Comparison of ENCODE assay signal across 15 cellular contexts in genomic region chr15:74238984-74239645, GRCh38. TPM values are rescaled to one million over a fixed set of nuclear protein-coding genes. Genes with fewer than 3 reads are reported as not detected.
DNase-seq lines count a peak whose midpoint lies in the region; ATAC-seq and TF ChIP-seq lines count a peak whose summit lies in the region.
"Had no signal": no experiment of that assay in that cellular context is flagged by ENCODE, and none has a peak within 500 bp of the region (broad histone marks: within the 10 kb centered on the region; RNA-seq: fewer than 3 reads in every experiment).

No MANE protein-coding gene starts in this region.

- H3K4me3 Mint-ChIP-seq in natural killer cell: no peak overlapping the region

- H3K9me3 ChIP-seq in heart right ventricle (no peaks in the 10 kb centered on the region), subcutaneous abdominal adipose tissue (ENCODE audit: control insufficient read depth in 5 of 5, low read length in 5 of 5) (no peaks in the 10 kb centered on the region)
- H3K9me3 ChIP-seq: adrenal gland, esophagus squamous epithelium, lower lobe of right lung had no signal

- TF ChIP-seq CTCF in heart right ventricle (IDR thresholded peaks at IDR 0.05): no peak
- TF ChIP-seq CTCF in natural killer cell (IDR thresholded peaks at IDR 0.05): no peak

- H3K4me3 ChIP-seq in heart right ventricle (no peak overlapping the region), subcutaneous abdominal adipose tissue (ENCODE audit: low read depth in 1 of 5, low read length in 5 of 5) (no peak overlapping the region)
- H3K4me3 ChIP-seq: adrenal gland, coronary artery, esophagus squamous epithelium, lower lobe of right lung had no signal

- no peaks in the 10 kb centered on the region for H3K9me3 Mint-ChIP-seq in natural killer cell

- no peak overlapping the region for H3K27ac Mint-ChIP-seq in natural killer cell

- H3K27ac ChIP-seq in heart right ventricle (peak overlapping the region in 8 of 10 donors; percentile 32 to 75 (median 60)), subcutaneous abdominal adipose tissue (ENCODE audit: low read depth, low read length) (peak overlapping the region; percentile 16)

- ATAC-seq in heart right ventricle: peak in 5 of 8 donors; percentile 15 to 45 (median 24)
- ATAC-seq in natural killer cell: no peak

- H3K4me1 ChIP-seq in heart right ventricle (peaks cover 23 to 41% (median 38%) of the 10 kb centered on the region in 9 donors), subcutaneous abdominal adipose tissue (ENCODE audit: control insufficient read depth in 5 of 5, insufficient read depth in 5 of 5, low read length in 5 of 5) (peaks cover 7 to 39% (median 32%) of the 10 kb centered on the region in 5 donors)

- no peaks in the 10 kb centered on the region for H3K4me1 Mint-ChIP-seq in natural killer cell

- H3K27me3 ChIP-seq in heart right ventricle (no peaks in the 10 kb centered on the region), subcutaneous abdominal adipose tissue (ENCODE audit: control insufficient read depth in 5 of 5, insufficient read depth in 4 of 5, low read length in 5 of 5) (peaks cover 0 to 19% (median 10%) of the 10 kb centered on the region in 5 donors)
- H3K27me3 ChIP-seq: adrenal gland had no signal

- H3K9ac ChIP-seq in subcutaneous abdominal adipose tissue (ENCODE audit: low read length in 5 of 5): peak overlapping the region in 1 of 5 donors; percentile 22

- H3K27me3 Mint-ChIP-seq in natural killer cell (ENCODE audit: low read depth in 2 of 2): peaks cover 0 to 21% of the 10 kb centered on the region in 2 donors

- H3K36me3 Mint-ChIP-seq in natural killer cell: no peaks in the 10 kb centered on the region

- intact Hi-C loops in heart right ventricle (cut with DNase I) (loop anchor here in 1 of 10 donors (5.0 kb wide), 1 partner anchor 63 kb away; no protein-coding TSS in a partner anchor), natural killer cell (cut with micrococcal nuclease) (no loop called here)

- 69 to 70% methylated on average over 6 of the region's 6 CpGs for WGBS in heart right ventricle, 2 donors

- H3K36me3 ChIP-seq in heart right ventricle (no peaks in the 10 kb centered on the region), subcutaneous abdominal adipose tissue (ENCODE audit: control insufficient read depth in 5 of 5, insufficient read depth in 5 of 5, low read length in 5 of 5) (no peaks in the 10 kb centered on the region)
- H3K36me3 ChIP-seq: adrenal gland, esophagus squamous epithelium, lower lobe of right lung had no signal

- DNase-seq in NCI-H2029 treated with DMSO at 0.1 percent for 48 hours (lab: John Stamatoyannopoulos, UW) (peak; percentile 63), NCI-H2029 (lab: John Stamatoyannopoulos, UW) (no peak), NCI-H774 (lab: John Stamatoyannopoulos, UW) (peak; percentile 28), heart right ventricle (no peak), ureter (ENCODE audit: low spot score) (no peak), 8988T (no peak), natural killer cell (no peak)
- DNase-seq: esophagus squamous epithelium; NK-92 treated with Interleukin-12 subunit alpha and Interleukin-12 subunit beta, amount 100 ng/mL, for 24 hours; stimulated activated CD4-positive, alpha-beta T cell treated with anti-CD3 and anti-CD28 coated beads, Interleukin-12 subunit alpha, Interleukin-12 subunit beta, amount 100 ng/mL, for 4 hours had no signal

RNA-seq across cellular contexts. Expression of gene CCDC33, which starts 3.0 kb away (rescaled TPM):
- total RNA-seq in heart right ventricle: not detected
- polyA plus RNA-seq in heart right ventricle: not detected
- 10.2 TPM for total RNA-seq in ureter
- not detected for total RNA-seq in natural killer cell
- total RNA-seq: esophagus squamous epithelium, omental fat pad had no signal

RNA-seq across cellular contexts. Expression of gene STRA6, which starts 36.5 kb away (rescaled TPM):
- total RNA-seq in heart right ventricle: under 1 TPM in 2 of 10 donors, not detected in 8; 0.13 to 0.21 TPM
- polyA plus RNA-seq in heart right ventricle: under 1 TPM; 0.03 to 0.15 TPM
- total RNA-seq in ureter: 50.9 TPM
- total RNA-seq in natural killer cell: not detected
- total RNA-seq: lower lobe of right lung had no signal

Comparison
In these comparisons a context has a peak if more than half of its experiments do, and no peak if none do; other contexts are left out.
1. DNase-seq: peak in NCI-H2029 treated with DMSO at 0.1 percent for 48 hours (single experiment) and NCI-H774 (single experiment); none in NCI-H2029 (single experiment), heart right ventricle (0 of 2), ureter (single experiment), 8988T (single experiment) and natural killer cell (single experiment).
2. ATAC-seq: peak in heart right ventricle (5 of 8); none in natural killer cell (0 of 3).
3. RNA of gene CCDC33, which starts 3.0 kb away (total RNA-seq): 10.2 TPM in ureter (single experiment); not detected in heart right ventricle and not detected in natural killer cell; every median in the first group is over 10 times any median in the second.
4. RNA of gene STRA6, which starts 36.5 kb away (total RNA-seq): 50.9 TPM in ureter (single experiment); 0.13 to 0.21 TPM in heart right ventricle and not detected in natural killer cell; every median in the first group is over 10 times any median in the second.